ENCODE assay signal across 19 cellular contexts in genomic region chr16:17014484-17015121, GRCh38.
DNase-seq lines count a peak whose midpoint lies in the region; ATAC-seq and TF ChIP-seq lines count a peak whose summit lies in the region.
"Had no signal": no experiment of that assay in that cellular context is flagged by ENCODE, and none has a peak within 500 bp of the region (broad histone marks: within the 10 kb centered on the region; RNA-seq: fewer than 3 reads in every experiment).

No MANE protein-coding gene starts in this region.

- DNase-seq in natural killer cell, result no peak
- DNase-seq in natural killer cell treated with Interleukin-12 subunit alpha and Interleukin-12 subunit beta and Interleukin-15 and Interleukin-18, amount 100 ng/mL, for 72 hours (ENCODE audit: low spot score), result no peak
- no peak for DNase-seq in Jurkat, Clone E6-1 (ENCODE audit: low read depth, low spot score)
- DNase-seq in activated naive CD8-positive, alpha-beta T cell treated with anti-CD3 and anti-CD28 coated beads, Interleukin-2, amount 50 U/mL, for 24 hours, result no peak
- no peak for DNase-seq in stimulated activated naive B cell treated with anti-CD40 and anti-IgM and Interleukin-4, amounts not matched to agents 10 μg/mL and 1 μg/mL and 100 μg/mL, for 72 hours
- no peak for DNase-seq in thyroid gland
- no peak for DNase-seq in GM23248
- no peak for DNase-seq in ascending aorta (ENCODE audit: low spot score in 2 of 2)
- DNase-seq: anterior cingulate cortex; heart right ventricle; lower lobe of right lung; NCI-H1048; NCI-H1694 treated with DMSO at 0.1 percent for 48 hours; sigmoid colon; stimulated activated CD4-positive, alpha-beta T cell treated with anti-CD3 and anti-CD28 coated beads, Interleukin-4, amount 100 ng/mL, for 24 hours had no signal

- H3K9ac ChIP-seq in GM23248, result no peak overlapping the region

- peaks cover 11 to 21% of the 10 kb centered on the region in 2 donors for H3K4me1 Mint-ChIP-seq in natural killer cell
- peaks cover 14 to 17% of the 10 kb centered on the region in 2 donors for H3K4me1 Mint-ChIP-seq in natural killer cell treated with Interleukin-12 subunit alpha and Interleukin-12 subunit beta and Interleukin-15 and Interleukin-18, amount 100 ng/mL, for 72 hours (ENCODE audit: low read depth in 2 of 2)
- peaks cover 28% of the 10 kb centered on the region for H3K4me1 Mint-ChIP-seq in activated naive CD8-positive, alpha-beta T cell treated with anti-CD3 and anti-CD28 coated beads, Interleukin-2, amount 50 U/mL, for 24 hours
- peaks cover 7 to 16% of the 10 kb centered on the region in 2 donors for H3K4me1 Mint-ChIP-seq in stimulated activated naive B cell treated with anti-CD40 and anti-IgM and Interleukin-4, amounts not matched to agents 10 μg/mL and 1 μg/mL and 100 μg/mL, for 72 hours

- no peaks in the 10 kb centered on the region for H3K36me3 Mint-ChIP-seq in natural killer cell
- peaks cover 13% of the 10 kb centered on the region for H3K36me3 Mint-ChIP-seq in natural killer cell treated with Interleukin-12 subunit alpha and Interleukin-12 subunit beta and Interleukin-15 and Interleukin-18, amount 100 ng/mL, for 72 hours
- peaks cover 16% of the 10 kb centered on the region for H3K36me3 Mint-ChIP-seq in activated naive CD8-positive, alpha-beta T cell treated with anti-CD3 and anti-CD28 coated beads, Interleukin-2, amount 50 U/mL, for 24 hours (ENCODE audit: low read depth)
- peaks cover 9 to 10% of the 10 kb centered on the region in 2 donors for H3K36me3 Mint-ChIP-seq in stimulated activated naive B cell treated with anti-CD40 and anti-IgM and Interleukin-4, amounts not matched to agents 10 μg/mL and 1 μg/mL and 100 μg/mL, for 72 hours

- peak overlapping the region; percentile 51 for H3K4me3 ChIP-seq in Jurkat, Clone E6-1 (ENCODE audit: low read length)
- no peak overlapping the region for H3K4me3 ChIP-seq in thyroid gland (replicated peaks in 1 of 3)
- H3K4me3 ChIP-seq in GM23248, result no peak overlapping the region
- H3K4me3 ChIP-seq in ascending aorta, result no peak overlapping the region
- H3K4me3 ChIP-seq: prostate gland, sigmoid colon had no signal

- H3K9me3 Mint-ChIP-seq in natural killer cell, result no peaks in the 10 kb centered on the region
- peaks cover 5% of the 10 kb centered on the region for H3K9me3 Mint-ChIP-seq in natural killer cell treated with Interleukin-12 subunit alpha and Interleukin-12 subunit beta and Interleukin-15 and Interleukin-18, amount 100 ng/mL, for 72 hours
- peaks cover 8% of the 10 kb centered on the region for H3K9me3 Mint-ChIP-seq in activated naive CD8-positive, alpha-beta T cell treated with anti-CD3 and anti-CD28 coated beads, Interleukin-2, amount 50 U/mL, for 24 hours
- peaks cover 7% of the 10 kb centered on the region in 2 donors for H3K9me3 Mint-ChIP-seq in stimulated activated naive B cell treated with anti-CD40 and anti-IgM and Interleukin-4, amounts not matched to agents 10 μg/mL and 1 μg/mL and 100 μg/mL, for 72 hours

- peak overlapping the region; percentile 92 to 96 for H3K27ac Mint-ChIP-seq in natural killer cell
- H3K27ac Mint-ChIP-seq in natural killer cell treated with Interleukin-12 subunit alpha and Interleukin-12 subunit beta and Interleukin-15 and Interleukin-18, amount 100 ng/mL, for 72 hours, result peak overlapping the region in 1 of 2 donors; percentile 18
- no peak overlapping the region for H3K27ac Mint-ChIP-seq in activated naive CD8-positive, alpha-beta T cell treated with anti-CD3 and anti-CD28 coated beads, Interleukin-2, amount 50 U/mL, for 24 hours
- H3K27ac Mint-ChIP-seq in stimulated activated naive B cell treated with anti-CD40 and anti-IgM and Interleukin-4, amounts not matched to agents 10 μg/mL and 1 μg/mL and 100 μg/mL, for 72 hours, result peak overlapping the region; percentile 97

- TF ChIP-seq CTCF in natural killer cell (IDR thresholded peaks at IDR 0.05) (no peak), thyroid gland (IDR thresholded peaks at IDR 0.05) (no peak), ascending aorta (IDR thresholded peaks at IDR 0.05) (no peak)

- H3K27me3 ChIP-seq in thyroid gland (no peaks in the 10 kb centered on the region), GM23248 (replicated peaks; ENCODE audit: insufficient read depth) (no peaks in the 10 kb centered on the region; the same call in 1 of the 2 replicates), ascending aorta (no peaks in the 10 kb centered on the region)

- H3K4me1 ChIP-seq in thyroid gland (no peaks in the 10 kb centered on the region), GM23248 (ENCODE audit: insufficient read depth) (no peaks in the 10 kb centered on the region), ascending aorta (no peaks in the 10 kb centered on the region)
- H3K4me1 ChIP-seq: lower lobe of right lung, prostate gland, sigmoid colon had no signal

- H3F3A ChIP-seq in GM23248 (ENCODE audit: insufficient read depth), result no peaks in the 10 kb centered on the region

- no peaks in the 10 kb centered on the region for H3K9me3 ChIP-seq in thyroid gland
- no peaks in the 10 kb centered on the region for H3K9me3 ChIP-seq in GM23248 (ENCODE audit: low read depth)
- H3K9me3 ChIP-seq in ascending aorta, result no peaks in the 10 kb centered on the region
- H3K9me3 ChIP-seq: prostate gland, thoracic aorta had no signal

- H3K36me3 ChIP-seq in thyroid gland (no peaks in the 10 kb centered on the region), GM23248 (ENCODE audit: low read depth) (no peaks in the 10 kb centered on the region), ascending aorta (no peaks in the 10 kb centered on the region)
- H3K36me3 ChIP-seq: heart right ventricle, lower lobe of right lung, prostate gland, sigmoid colon, thoracic aorta had no signal

- H3K9me2 ChIP-seq in GM23248 (ENCODE audit: insufficient read depth), result no peaks in the 10 kb centered on the region

- H3K79me2 ChIP-seq in GM23248 (ENCODE audit: insufficient read depth), result no peaks in the 10 kb centered on the region

- no peak overlapping the region for H3K27ac ChIP-seq in thyroid gland
- H3K27ac ChIP-seq in GM23248, result no peak overlapping the region
- H3K27ac ChIP-seq in ascending aorta, result no peak overlapping the region
- H3K27ac ChIP-seq: coronary artery, prostate gland, RWPE1, sigmoid colon, thoracic aorta had no signal

- H3K4me3 Mint-ChIP-seq in natural killer cell, result peak overlapping the region; percentile 82
- no peak overlapping the region for H3K4me3 Mint-ChIP-seq in natural killer cell treated with Interleukin-12 subunit alpha and Interleukin-12 subunit beta and Interleukin-15 and Interleukin-18, amount 100 ng/mL, for 72 hours
- peak overlapping the region; percentile 39 for H3K4me3 Mint-ChIP-seq in activated naive CD8-positive, alpha-beta T cell treated with anti-CD3 and anti-CD28 coated beads, Interleukin-2, amount 50 U/mL, for 24 hours
- peak overlapping the region; percentile 51 to 92 for H3K4me3 Mint-ChIP-seq in stimulated activated naive B cell treated with anti-CD40 and anti-IgM and Interleukin-4, amounts not matched to agents 10 μg/mL and 1 μg/mL and 100 μg/mL, for 72 hours

- peaks cover 0 to 4% of the 10 kb centered on the region in 2 donors for H3K27me3 Mint-ChIP-seq in natural killer cell (ENCODE audit: low read depth in 2 of 2)
- peaks cover 0 to 8% of the 10 kb centered on the region in 2 donors for H3K27me3 Mint-ChIP-seq in natural killer cell treated with Interleukin-12 subunit alpha and Interleukin-12 subunit beta and Interleukin-15 and Interleukin-18, amount 100 ng/mL, for 72 hours
- H3K27me3 Mint-ChIP-seq in activated naive CD8-positive, alpha-beta T cell treated with anti-CD3 and anti-CD28 coated beads, Interleukin-2, amount 50 U/mL, for 24 hours, result no peaks in the 10 kb centered on the region
- no peaks in the 10 kb centered on the region for H3K27me3 Mint-ChIP-seq in stimulated activated naive B cell treated with anti-CD40 and anti-IgM and Interleukin-4, amounts not matched to agents 10 μg/mL and 1 μg/mL and 100 μg/mL, for 72 hours

- no peak overlapping the region for H2AFZ ChIP-seq in GM23248

- no peak for TF ChIP-seq POLR2A in thyroid gland (IDR thresholded peaks at IDR 0.05)

- intact Hi-C loops in natural killer cell (cut with micrococcal nuclease), result loop anchor here (2.0 kb wide), 1 partner anchor 56 kb away; no protein-coding TSS in a partner anchor
- intact Hi-C loops in thyroid gland (cut with DNase I), result no loop called here
- intact Hi-C loops in ascending aorta (cut with DNase I), result no loop called here

- no peak overlapping the region for H3K4me2 ChIP-seq in GM23248 (ENCODE audit: unreplicated experiment)

- in situ Hi-C loops in GM23248 (cut with MboI), result no loop called here

- ATAC-seq in natural killer cell, result no peak
- no peak for ATAC-seq in natural killer cell treated with Interleukin-12 subunit alpha and Interleukin-12 subunit beta and Interleukin-15 and Interleukin-18, amount 100 ng/mL, for 72 hours
- no peak for ATAC-seq in activated naive CD8-positive, alpha-beta T cell treated with anti-CD3 and anti-CD28 coated beads, Interleukin-2, amount 50 U/mL, for 24 hours
- ATAC-seq in stimulated activated naive B cell treated with anti-CD40 and anti-IgM and Interleukin-4, amounts not matched to agents 10 μg/mL and 1 μg/mL and 100 μg/mL, for 72 hours (replicated peaks), result no peak

- H4K20me1 ChIP-seq in GM23248 (ENCODE audit: insufficient read depth), result no peaks in the 10 kb centered on the region

- 92 to 93% methylated on average over 6 of the region's 6 CpGs for WGBS in thyroid gland, 2 donors
- WGBS in GM23248 (ENCODE audit: low coverage in 1 of 2, low lambda C conversion rate in 2 of 2, missing lambda C conversion rate in 2 of 2), 2 experiments, result 57 to 65% methylated on average over 6 of the region's 6 CpGs
